Comparison of ENCODE assay signal across 42 cellular contexts in genomic region chrX:9759340-9759739, GRCh38. TPM values are rescaled to one million over a fixed set of nuclear protein-coding genes. Genes with fewer than 3 reads are reported as not detected.
"Had no signal": no experiment of that assay in that cellular context is flagged by ENCODE, and none has a peak within 500 bp of the region (broad histone marks: within the 10 kb centered on the region; RNA-seq: fewer than 3 reads in every experiment).

No MANE protein-coding gene starts in this region.

- H3K9me3 Mint-ChIP-seq: activated B cell treated with CpG ODN at 0.5 μM for 24 hours; activated CD4-positive, alpha-beta memory T cell treated with anti-CD3 and anti-CD28 coated beads, Interleukin-2, amount 10 ng/mL, durations not matched to agents 7 days and 5 days; activated T-helper 17 cell treated with anti-CD3 and anti-CD28 coated beads, Interleukin-2, amount 50 U/mL, for 72 hours had no signal

- H3K27ac ChIP-seq: brain microvascular endothelial cell, cardiac muscle cell, RWPE1, VCaP had no signal

- H3K36me3 ChIP-seq: brain microvascular endothelial cell, cardiac muscle cell had no signal

- H3K4me1 Mint-ChIP-seq: activated B cell treated with CpG ODN at 0.5 μM for 24 hours; activated CD4-positive, alpha-beta memory T cell treated with anti-CD3 and anti-CD28 coated beads, Interleukin-2, amount 10 ng/mL, durations not matched to agents 7 days and 5 days; activated naive CD8-positive, alpha-beta T cell treated with anti-CD3 and anti-CD28 coated beads for 36 hours; activated T-helper 17 cell treated with anti-CD3 and anti-CD28 coated beads, Interleukin-2, amount 50 U/mL, for 72 hours; central memory CD8-positive, alpha-beta T cell had no signal

- DNase-seq: activated B cell treated with CpG ODN at 0.5 μM for 24 hours; activated CD4-positive, alpha-beta memory T cell treated with anti-CD3 and anti-CD28 coated beads, Interleukin-2, amount 10 ng/mL, durations not matched to agents 7 days and 5 days; activated CD4-positive, alpha-beta T cell treated with anti-CD3 and anti-CD28 coated beads for 48 hours; activated CD4-positive, CD25-positive, alpha-beta regulatory T cell treated with anti-CD3 and anti-CD28 coated beads, Interleukin-2, amount 50 U/mL, for 72 hours; activated effector memory CD4-positive, alpha-beta T cell treated with anti-CD3 and anti-CD28 coated beads, Interleukin-2, amount 50 U/mL, for 16 hours; activated naive CD4-positive, alpha-beta T cell; activated naive CD4-positive, alpha-beta T cell treated with anti-CD3 and anti-CD28 coated beads, Interleukin-2, amount 50 U/mL, for 16 hours; activated naive CD8-positive, alpha-beta T cell treated with anti-CD3 and anti-CD28 coated beads for 36 hours; activated T-cell treated with anti-CD3 and anti-CD28 coated beads, Interleukin-2, amount 50 U/mL, for 1 hour; activated T-cell treated with anti-CD3 and anti-CD28 coated beads, Interleukin-2, amount 50 U/mL, for 72 hours; amniotic stem cell; aorta; brain microvascular endothelial cell; Kasumi-1; KG1; MM.1S; MV-4-11; NCI-H1092; NCI-H1436 treated with DMSO at 0.1 percent for 48 hours; NCI-H187; NCI-H2029 treated with DMSO at 0.1 percent for 48 hours; NCI-H2107; NCI-H2171; NCI-H226; NCI-H446 treated with DMSO at 0.1 percent for 48 hours; NCI-H524; NCI-H748 treated with DMSO at 0.1 percent for 48 hours; NK-92 treated with Interleukin-12 subunit alpha and Interleukin-12 subunit beta, amount 100 ng/mL, for 24 hours; PC-3; SIG-M5; SW 1271; T-helper 1 cell; T-helper 2 cell; T-helper 9 cell had no signal

- H3K27ac Mint-ChIP-seq: activated B cell treated with CpG ODN at 0.5 μM for 24 hours; activated CD4-positive, alpha-beta memory T cell treated with anti-CD3 and anti-CD28 coated beads, Interleukin-2, amount 10 ng/mL, durations not matched to agents 7 days and 5 days; activated naive CD8-positive, alpha-beta T cell treated with anti-CD3 and anti-CD28 coated beads for 36 hours; activated T-cell treated with anti-CD3 and anti-CD28 coated beads, Interleukin-2, amount 50 U/mL, for 72 hours; activated T-helper 17 cell treated with anti-CD3 and anti-CD28 coated beads, Interleukin-2, amount 50 U/mL, for 72 hours had no signal

- H3K4me3 ChIP-seq: cardiac muscle cell had no signal

- H3K36me3 Mint-ChIP-seq: activated naive CD8-positive, alpha-beta T cell treated with anti-CD3 and anti-CD28 coated beads for 36 hours had no signal

- H3K4me3 Mint-ChIP-seq: activated B cell treated with CpG ODN at 0.5 μM for 24 hours; activated CD4-positive, alpha-beta memory T cell treated with anti-CD3 and anti-CD28 coated beads, Interleukin-2, amount 10 ng/mL, durations not matched to agents 7 days and 5 days; activated naive CD8-positive, alpha-beta T cell treated with anti-CD3 and anti-CD28 coated beads for 36 hours; activated T-cell treated with anti-CD3 and anti-CD28 coated beads, Interleukin-2, amount 50 U/mL, for 72 hours; activated T-helper 17 cell treated with anti-CD3 and anti-CD28 coated beads, Interleukin-2, amount 50 U/mL, for 72 hours; central memory CD8-positive, alpha-beta T cell had no signal

- H3K27me3 ChIP-seq: brain microvascular endothelial cell, cardiac muscle cell had no signal

- ATAC-seq: activated T-cell treated with anti-CD3 and anti-CD28 coated beads, Interleukin-2, amount 50 U/mL, for 72 hours; activated T-helper 17 cell treated with anti-CD3 and anti-CD28 coated beads, Interleukin-2, amount 50 U/mL, for 72 hours; PC-3; Right ventricle myocardium inferior had no signal

RNA-seq across cellular contexts. Expression of gene GPR143, which starts 6.3 kb away (rescaled TPM):
- total RNA-seq: activated B cell treated with CpG ODN at 0.5 μM for 24 hours; activated CD4-positive, alpha-beta memory T cell treated with anti-CD3 and anti-CD28 coated beads, Interleukin-2, amount 10 ng/mL, durations not matched to agents 7 days and 5 days; activated CD8-positive, alpha-beta memory T cell treated with anti-CD3 and anti-CD28 coated beads for 36 hours; activated naive CD8-positive, alpha-beta T cell treated with anti-CD3 and anti-CD28 coated beads for 36 hours; activated T-cell treated with anti-CD3 and anti-CD28 coated beads, Interleukin-2, amount 50 U/mL, for 72 hours; activated T-helper 17 cell treated with anti-CD3 and anti-CD28 coated beads, Interleukin-2, amount 50 U/mL, for 72 hours; chondrocyte; Right ventricle myocardium inferior had no signal

RNA-seq across cellular contexts. Expression of gene SHROOM2, which starts 26.9 kb away (rescaled TPM):
- total RNA-seq: activated B cell treated with CpG ODN at 0.5 μM for 24 hours; activated CD4-positive, alpha-beta memory T cell treated with anti-CD3 and anti-CD28 coated beads, Interleukin-2, amount 10 ng/mL, durations not matched to agents 7 days and 5 days; activated CD8-positive, alpha-beta memory T cell treated with anti-CD3 and anti-CD28 coated beads for 36 hours; activated naive CD8-positive, alpha-beta T cell treated with anti-CD3 and anti-CD28 coated beads for 36 hours; activated T-helper 17 cell treated with anti-CD3 and anti-CD28 coated beads, Interleukin-2, amount 50 U/mL, for 72 hours had no signal
